8 cellular contexts compared by ENCODE assay signal in genomic region chr12:751192-751827, GRCh38. TPM values are rescaled to one million over a fixed set of nuclear protein-coding genes. Genes with fewer than 3 reads are reported as not detected.
DNase-seq lines count a peak whose midpoint lies in the region; ATAC-seq and TF ChIP-seq lines count a peak whose summit lies in the region.

No MANE protein-coding gene starts in this region.

- peaks cover 15% of the 10 kb centered on the region for H3K4me1 Mint-ChIP-seq in chondrocyte (ENCODE audit: low read depth)

- H3K36me3 Mint-ChIP-seq in chondrocyte (ENCODE audit: low read depth): no peaks in the 10 kb centered on the region

- in situ Hi-C loops in GM18951 (cut with MboI; ENCODE audit: low sequenced_read_pairs, unreplicated experiment): no loop called here

- DNase-seq in AG10803 (ENCODE audit: low read depth) (peak; percentile 94), NCI-H345 (lab: John Stamatoyannopoulos, UW) (peak; percentile 95), chondrocyte (ENCODE audit: low spot score) (peak; percentile 96), kidney glomerular epithelial cell (lab: John Stamatoyannopoulos, UW) (peak; percentile 91)
- peak; percentile 92 for DNase-seq in stimulated activated CD4-positive, alpha-beta T cell treated with anti-CD3 and anti-CD28 coated beads, Interleukin-15, amount 100 ng/mL, for 24 hours

- TF ChIP-seq POLR2A in GM18951 (IDR thresholded peaks at IDR 0.05; ENCODE audit: extremely low read depth, insufficient read depth, insufficient read length): peak; percentile 90

- no peak overlapping the region for H3K4me3 Mint-ChIP-seq in chondrocyte (ENCODE audit: unreplicated experiment)

- H3K4me3 ChIP-seq in AG10803 (ENCODE audit: low read length): peak overlapping the region; percentile 67

- TF ChIP-seq CTCF in AG10803 (conservative IDR thresholded peaks at IDR 0.05; ENCODE audit: low read length) (peak; percentile 73), chondrocyte (IDR thresholded peaks at IDR 0.05) (peak; percentile 92)

- H3K27ac Mint-ChIP-seq in chondrocyte (ENCODE audit: unreplicated experiment): no peak overlapping the region

- H3K27me3 Mint-ChIP-seq in chondrocyte (ENCODE audit: low read depth): no peaks in the 10 kb centered on the region

- peak; percentile 41 for ATAC-seq in HG03175 (IDR thresholded peaks at IDR 0.05; ENCODE audit: unreplicated experiment)
- peak; percentile 44 to 49 for ATAC-seq in activated CD4-positive, CD25-positive, alpha-beta regulatory T cell treated with anti-CD3 and anti-CD28 coated beads, Interleukin-2, amount 50 U/mL, for 24 hours

- H3K9me3 Mint-ChIP-seq in chondrocyte (ENCODE audit: low read depth): no peaks in the 10 kb centered on the region

RNA-seq across cellular contexts. Expression of gene WNK1, which starts 1.1 kb away (rescaled TPM):
- total RNA-seq in chondrocyte: 163 to 274 TPM (median 172 TPM) in 3 replicates

Comparison
In these comparisons a context has a peak if more than half of its experiments do, and no peak if none do; other contexts are left out.
1. Peak in every context shown above with its lines: DNase-seq, ATAC-seq and H3K4me3 ChIP-seq.